Comparison of ENCODE assay signal across 12 cellular contexts in genomic region chr2:234375481-234375880, GRCh38.
"Had no signal": no experiment of that assay in that cellular context is flagged by ENCODE, and none has a peak within 500 bp of the region (broad histone marks: within the 10 kb centered on the region; RNA-seq: fewer than 3 reads in every experiment).

No MANE protein-coding gene starts in this region.

- H3K36me3 Mint-ChIP-seq: activated CD4-positive, alpha-beta memory T cell treated with anti-CD3 and anti-CD28 coated beads for 36 hours had no signal

- H3K27me3 Mint-ChIP-seq: activated CD4-positive, alpha-beta memory T cell treated with anti-CD3 and anti-CD28 coated beads for 36 hours had no signal

- H3K4me3 Mint-ChIP-seq: activated CD4-positive, alpha-beta memory T cell treated with anti-CD3 and anti-CD28 coated beads for 36 hours; neural crest cell had no signal

- DNase-seq: activated CD4-positive, alpha-beta memory T cell treated with anti-CD3 and anti-CD28 coated beads for 36 hours; activated CD4-positive, alpha-beta T cell treated with anti-CD3 and anti-CD28 coated beads for 1 hour; activated gamma-delta T cell treated with Interleukin-2 at 50 U/mL for 16 hours; activated T-cell treated with anti-CD3 and anti-CD28 coated beads, Interleukin-2, amount 50 U/mL, for 48 hours; central memory CD4-positive, alpha-beta T cell; kidney glomerular epithelial cell; pancreas had no signal

- H3K27me3 ChIP-seq: pancreas had no signal

- H3K4me3 ChIP-seq: coronary artery, esophagus muscularis mucosa, pancreas had no signal

- H3K36me3 ChIP-seq: esophagus muscularis mucosa, pancreas had no signal

- H3K4me1 ChIP-seq: esophagus muscularis mucosa, pancreas had no signal

- ATAC-seq: pancreas, sciatic nerve had no signal

- H3K27ac ChIP-seq: coronary artery, esophagus muscularis mucosa, pancreas, VCaP had no signal

- H3K27ac Mint-ChIP-seq: activated CD4-positive, alpha-beta memory T cell treated with anti-CD3 and anti-CD28 coated beads for 36 hours had no signal

- H3K9me3 Mint-ChIP-seq: activated CD4-positive, alpha-beta memory T cell treated with anti-CD3 and anti-CD28 coated beads for 36 hours had no signal

- H3K9me3 ChIP-seq: esophagus muscularis mucosa, pancreas had no signal
